Comparison of ENCODE assay signal across 1 cellular context in genomic region chr2:101387151-101387807, GRCh38.
TF ChIP-seq lines count a peak whose summit lies in the region.

TSS of gene CREG2 (minus strand) at chr2:101387503. CDS start at chr2:101387457, 46 bp downstream.

TF ChIP-seq in SK-N-SH treated with all-trans-retinoic acid at 6 μM for 48 hours, 23 proteins besides CTCF, POLR2A, EP300 and RAD21 (continued from another document):
- TF ChIP-seq TOX (CRISPR knock-in tag; IDR thresholded peaks at IDR 0.05; ENCODE audit: borderline replicate concordance) (no peak), ARNTL (CRISPR knock-in tag; IDR thresholded peaks at IDR 0.05; ENCODE audit: borderline replicate concordance, low read depth) (no peak), ZNF8 (CRISPR knock-in tag; IDR thresholded peaks at IDR 0.05) (no peak), GLIS3 (CRISPR knock-in tag; IDR thresholded peaks at IDR 0.05) (no peak), TSHZ2 (CRISPR knock-in tag; IDR thresholded peaks at IDR 0.05) (no peak), POU6F1 (CRISPR knock-in tag; IDR thresholded peaks at IDR 0.05; ENCODE audit: borderline replicate concordance, low read depth) (no peak), BACH2 (CRISPR knock-in tag; IDR thresholded peaks at IDR 0.05; ENCODE audit: borderline replicate concordance) (no peak), SNAI2 (CRISPR knock-in tag; IDR thresholded peaks at IDR 0.05) (no peak), TCF4 (CRISPR knock-in tag; IDR thresholded peaks at IDR 0.05; ENCODE audit: borderline replicate concordance) (no peak), ZNF565 (CRISPR knock-in tag; conservative IDR thresholded peaks at IDR 0.05; ENCODE audit: low read depth) (no peak)
